26 cellular contexts compared by ENCODE assay signal in genomic region chrX:128396601-128397000, GRCh38.
"Had no signal": no experiment of that assay in that cellular context is flagged by ENCODE, and none has a peak within 500 bp of the region (broad histone marks: within the 10 kb centered on the region; RNA-seq: fewer than 3 reads in every experiment).

No MANE protein-coding gene starts in this region.

- H3K27ac ChIP-seq: cardiac muscle cell, esophagus muscularis mucosa, left lung, neural progenitor cell, thoracic aorta, upper lobe of left lung had no signal

- H3K27ac Mint-ChIP-seq: activated naive CD8-positive, alpha-beta T cell treated with anti-CD3 and anti-CD28 coated beads for 36 hours; activated T-helper 2 cell treated with anti-CD3 and anti-CD28 coated beads, Interferon-gamma antibody, Interleukin-2, Interleukin-4, amounts not matched to agents 10 μg/mL and 5 μg/mL and 100 μg/mL, durations not matched to agents 14 hours and 24 hours and 36 hours; mesothelial cell of epicardium; naive thymus-derived CD8-positive, alpha-beta T cell; neural progenitor cell; WTC11 had no signal

- H3K36me3 ChIP-seq: cardiac muscle cell, esophagus muscularis mucosa, left lung, neural progenitor cell, thoracic aorta, upper lobe of left lung had no signal

- H3K9me3 Mint-ChIP-seq: activated T-cell treated with anti-CD3 and anti-CD28 coated beads, Interleukin-2, amount 50 U/mL, for 4 hours; activated T-helper 2 cell treated with anti-CD3 and anti-CD28 coated beads, Interferon-gamma antibody, Interleukin-2, Interleukin-4, amounts not matched to agents 10 μg/mL and 5 μg/mL and 100 μg/mL, durations not matched to agents 14 hours and 24 hours and 36 hours; neural progenitor cell; WTC11 had no signal

- H3K36me3 Mint-ChIP-seq: activated naive CD8-positive, alpha-beta T cell treated with anti-CD3 and anti-CD28 coated beads for 36 hours; mesothelial cell of epicardium; naive thymus-derived CD8-positive, alpha-beta T cell; neural progenitor cell; WTC11 had no signal

- FAIRE-seq: frontal cortex, TTC549 had no signal

- H3K9me3 ChIP-seq: esophagus muscularis mucosa, left lung, thoracic aorta, upper lobe of left lung had no signal

- H3K4me1 Mint-ChIP-seq: activated naive CD8-positive, alpha-beta T cell treated with anti-CD3 and anti-CD28 coated beads for 36 hours; naive thymus-derived CD8-positive, alpha-beta T cell; neural progenitor cell; WTC11 had no signal

- H3K4me3 ChIP-seq: cardiac muscle cell, esophagus muscularis mucosa, left lung, lung, neural progenitor cell, thoracic aorta, upper lobe of left lung had no signal

- DNase-seq: activated CD4-positive, alpha-beta T cell treated with anti-CD3 and anti-CD28 coated beads, Interleukin-2, amount 50 U/mL, for 4 hours; activated CD8-positive, alpha-beta memory T cell treated with anti-CD3 and anti-CD28 coated beads for 24 hours; activated CD8-positive, alpha-beta memory T cell treated with anti-CD3 and anti-CD28 coated beads, Interleukin-2, amount 50 U/mL, for 4 hours; activated naive CD4-positive, alpha-beta T cell; activated naive CD8-positive, alpha-beta T cell treated with anti-CD3 and anti-CD28 coated beads for 36 hours; activated T-cell treated with anti-CD3 and anti-CD28 coated beads, Interleukin-2, amount 50 U/mL, for 4 hours; amniotic stem cell; cortex of kidney; hypothalamus; islet precursor cell; left lung; naive thymus-derived CD8-positive, alpha-beta T cell; stimulated activated CD4-positive, alpha-beta T cell treated with anti-CD3 and anti-CD28 coated beads, Interleukin-4, amount 100 ng/mL, for 24 hours; stimulated activated naive CD4-positive, alpha-beta T cell treated with Interleukin-2 at 50 U/mL for 16 hours; T-helper 1 cell; upper lobe of left lung had no signal

- H3K27me3 Mint-ChIP-seq: activated naive CD8-positive, alpha-beta T cell treated with anti-CD3 and anti-CD28 coated beads for 36 hours; naive thymus-derived CD8-positive, alpha-beta T cell had no signal

- ATAC-seq: activated T-cell treated with anti-CD3 and anti-CD28 coated beads, Interleukin-2, amount 50 U/mL, for 4 hours; left lung; naive thymus-derived CD8-positive, alpha-beta T cell; WTC11 had no signal

- H3K4me3 Mint-ChIP-seq: activated naive CD8-positive, alpha-beta T cell treated with anti-CD3 and anti-CD28 coated beads for 36 hours; activated T-cell treated with anti-CD3 and anti-CD28 coated beads, Interleukin-2, amount 50 U/mL, for 4 hours; mesothelial cell of epicardium; naive thymus-derived CD8-positive, alpha-beta T cell; neural progenitor cell; WTC11 had no signal

- H3K4me1 ChIP-seq: esophagus muscularis mucosa, left lung, neural progenitor cell, upper lobe of left lung had no signal

- H3K27me3 ChIP-seq: cardiac muscle cell, esophagus muscularis mucosa, left lung, neural progenitor cell, upper lobe of left lung had no signal
